36 cellular contexts compared by ENCODE assay signal in genomic region chr19:749811-750210, GRCh38. TPM values are rescaled to one million over a fixed set of nuclear protein-coding genes. Genes with fewer than 3 reads are reported as not detected.
"Had no signal": no experiment of that assay in that cellular context is flagged by ENCODE, and none has a peak within 500 bp of the region (broad histone marks: within the 10 kb centered on the region; RNA-seq: fewer than 3 reads in every experiment).

No MANE protein-coding gene starts in this region.

- H3K27ac Mint-ChIP-seq: activated CD4-positive, alpha-beta T cell treated with anti-CD3 and anti-CD28 coated beads, Interleukin-2, amount 10 ng/mL, durations not matched to agents 24 days and 14 days; activated CD8-positive, alpha-beta T cell treated with anti-CD3 and anti-CD28 coated beads for 36 hours; activated naive CD8-positive, alpha-beta T cell treated with anti-CD3 and anti-CD28 coated beads for 36 hours; activated T-cell treated with anti-CD3 and anti-CD28 coated beads, Interleukin-2, amount 50 U/mL, for 72 hours; activated T-helper 17 cell treated with anti-CD3 and anti-CD28 coated beads, Interleukin-2, amount 50 U/mL, for 72 hours; T-helper 1 cell treated with Interleukin-12 subunit alpha and Interleukin-12 subunit beta and Interleukin-4 antibody, amounts not matched to agents 30 μg/mL and 1 μg/mL, for 36 hours; T-helper 2 cell treated with Interferon-gamma antibody and Interleukin-4, amounts not matched to agents 5 μg/mL and 100 μg/mL, for 36 hours had no signal

- FAIRE-seq: TTC549 had no signal

- H3K4me3 ChIP-seq: MG63, SJSA1 had no signal

- H3K4me2 ChIP-seq: SK-N-SH had no signal

- H3K9me3 Mint-ChIP-seq: activated CD4-positive, alpha-beta T cell treated with anti-CD3 and anti-CD28 coated beads, Interleukin-2, amount 10 ng/mL, durations not matched to agents 24 days and 14 days; activated naive CD8-positive, alpha-beta T cell treated with anti-CD3 and anti-CD28 coated beads for 36 hours; activated T-cell treated with anti-CD3 and anti-CD28 coated beads, Interleukin-2, amount 50 U/mL, for 72 hours; activated T-helper 17 cell treated with anti-CD3 and anti-CD28 coated beads, Interleukin-2, amount 50 U/mL, for 72 hours; T-helper 1 cell treated with Interleukin-12 subunit alpha and Interleukin-12 subunit beta and Interleukin-4 antibody, amounts not matched to agents 30 μg/mL and 1 μg/mL, for 36 hours; T-helper 2 cell treated with Interferon-gamma antibody and Interleukin-4, amounts not matched to agents 5 μg/mL and 100 μg/mL, for 36 hours had no signal

- ATAC-seq: activated CD8-positive, alpha-beta T cell treated with anti-CD3 and anti-CD28 coated beads for 36 hours; activated T-cell treated with anti-CD3 and anti-CD28 coated beads, Interleukin-2, amount 50 U/mL, for 72 hours; activated T-helper 17 cell treated with anti-CD3 and anti-CD28 coated beads, Interleukin-2, amount 50 U/mL, for 72 hours; PC-3 had no signal

- DNase-seq: activated CD4-positive, alpha-beta T cell treated with anti-CD3 and anti-CD28 coated beads, Interleukin-2, amount 10 ng/mL, durations not matched to agents 24 days and 14 days; activated CD4-positive, alpha-beta T cell treated with anti-CD3 and anti-CD28 coated beads, Interleukin-2, amount 50 U/mL, for 4 hours; activated CD8-positive, alpha-beta T cell treated with anti-CD3 and anti-CD28 coated beads for 36 hours; activated effector memory CD4-positive, alpha-beta T cell treated with anti-CD3 and anti-CD28 coated beads, Interleukin-2, amount 50 U/mL, for 16 hours; activated naive CD4-positive, alpha-beta T cell; activated naive CD4-positive, alpha-beta T cell treated with anti-CD3 and anti-CD28 coated beads, Interleukin-2, amount 50 U/mL, for 16 hours; activated naive CD8-positive, alpha-beta T cell treated with anti-CD3 and anti-CD28 coated beads for 36 hours; activated T-cell treated with anti-CD3 and anti-CD28 coated beads, Interleukin-2, amount 50 U/mL, for 1 hour; activated T-cell treated with anti-CD3 and anti-CD28 coated beads, Interleukin-2, amount 50 U/mL, for 72 hours; amniotic stem cell; aorta; brain microvascular endothelial cell; central memory CD4-positive, alpha-beta T cell; Kasumi-1; KG1; MG63; NCI-H1048; NCI-H1105 treated with DMSO at 0.1 percent for 48 hours; NCI-H1436 treated with DMSO at 0.1 percent for 48 hours; NCI-H1694 treated with DMSO at 0.1 percent for 48 hours; NCI-H2029 treated with DMSO at 0.1 percent for 48 hours; NCI-H2107; NCI-H2171; NCI-H510A; NCI-H526; NCI-H748 treated with DMSO at 0.1 percent for 48 hours; NK-92 treated with Interleukin-12 subunit alpha and Interleukin-12 subunit beta, amount 100 ng/mL, for 24 hours; PC-3; SHP77 treated with DMSO at 0.1 percent for 48 hours; SK-N-SH had no signal

- H3K36me3 Mint-ChIP-seq: activated naive CD8-positive, alpha-beta T cell treated with anti-CD3 and anti-CD28 coated beads for 36 hours had no signal

- H3K36me3 ChIP-seq: brain microvascular endothelial cell, MG63, SJSA1 had no signal

- H3K9me3 ChIP-seq: MG63, SK-N-SH had no signal

- H3K27ac ChIP-seq: brain microvascular endothelial cell, SJSA1 had no signal

- H3K4me1 Mint-ChIP-seq: activated CD4-positive, alpha-beta T cell treated with anti-CD3 and anti-CD28 coated beads, Interleukin-2, amount 10 ng/mL, durations not matched to agents 24 days and 14 days; activated naive CD8-positive, alpha-beta T cell treated with anti-CD3 and anti-CD28 coated beads for 36 hours; activated T-helper 17 cell treated with anti-CD3 and anti-CD28 coated beads, Interleukin-2, amount 50 U/mL, for 72 hours had no signal

- H3K27me3 Mint-ChIP-seq: activated CD4-positive, alpha-beta T cell treated with anti-CD3 and anti-CD28 coated beads, Interleukin-2, amount 10 ng/mL, durations not matched to agents 24 days and 14 days; activated T-helper 17 cell treated with anti-CD3 and anti-CD28 coated beads, Interleukin-2, amount 50 U/mL, for 72 hours had no signal

- H3K27me3 ChIP-seq: brain microvascular endothelial cell, MG63, SJSA1 had no signal

- H3K9me2 ChIP-seq: SK-N-SH had no signal

- H3K4me3 Mint-ChIP-seq: activated CD4-positive, alpha-beta T cell treated with anti-CD3 and anti-CD28 coated beads, Interleukin-2, amount 10 ng/mL, durations not matched to agents 24 days and 14 days; activated CD8-positive, alpha-beta T cell treated with anti-CD3 and anti-CD28 coated beads for 36 hours; activated naive CD8-positive, alpha-beta T cell treated with anti-CD3 and anti-CD28 coated beads for 36 hours; activated T-cell treated with anti-CD3 and anti-CD28 coated beads, Interleukin-2, amount 50 U/mL, for 72 hours; activated T-helper 17 cell treated with anti-CD3 and anti-CD28 coated beads, Interleukin-2, amount 50 U/mL, for 72 hours; T-helper 1 cell treated with Interleukin-12 subunit alpha and Interleukin-12 subunit beta and Interleukin-4 antibody, amounts not matched to agents 30 μg/mL and 1 μg/mL, for 36 hours; T-helper 2 cell treated with Interferon-gamma antibody and Interleukin-4, amounts not matched to agents 5 μg/mL and 100 μg/mL, for 36 hours had no signal

RNA-seq across cellular contexts. Expression of gene MISP, which starts 1.1 kb away (rescaled TPM):
- total RNA-seq: activated CD4-positive, alpha-beta T cell treated with anti-CD3 and anti-CD28 coated beads, Interleukin-2, amount 10 ng/mL, durations not matched to agents 24 days and 14 days; activated CD8-positive, alpha-beta memory T cell treated with anti-CD3 and anti-CD28 coated beads for 36 hours; activated CD8-positive, alpha-beta T cell treated with anti-CD3 and anti-CD28 coated beads for 36 hours; activated T-cell treated with anti-CD3 and anti-CD28 coated beads, Interleukin-2, amount 50 U/mL, for 72 hours had no signal

RNA-seq across cellular contexts. Expression of gene PALM, which starts 41.1 kb away (rescaled TPM):
- total RNA-seq: activated CD4-positive, alpha-beta T cell treated with anti-CD3 and anti-CD28 coated beads, Interleukin-2, amount 10 ng/mL, durations not matched to agents 24 days and 14 days; activated naive CD8-positive, alpha-beta T cell treated with anti-CD3 and anti-CD28 coated beads for 36 hours; SJSA1 had no signal

RNA-seq across cellular contexts. Expression of gene PRSS57, which starts 54.6 kb away (rescaled TPM):
- total RNA-seq: activated CD4-positive, alpha-beta T cell treated with anti-CD3 and anti-CD28 coated beads, Interleukin-2, amount 10 ng/mL, durations not matched to agents 24 days and 14 days; activated CD8-positive, alpha-beta memory T cell treated with anti-CD3 and anti-CD28 coated beads for 36 hours; activated CD8-positive, alpha-beta T cell treated with anti-CD3 and anti-CD28 coated beads for 36 hours; activated naive CD8-positive, alpha-beta T cell treated with anti-CD3 and anti-CD28 coated beads for 36 hours; activated T-helper 17 cell treated with anti-CD3 and anti-CD28 coated beads, Interleukin-2, amount 50 U/mL, for 72 hours; aorta; PC-3; SJSA1 had no signal
- polyA plus RNA-seq: aorta, SK-N-SH had no signal
